8 cellular contexts compared by ENCODE assay signal in genomic region chr9:33466565-33467495, GRCh38. TPM values are rescaled to one million over a fixed set of nuclear protein-coding genes. Genes with fewer than 3 reads are reported as not detected.
DNase-seq lines count a peak whose midpoint lies in the region; ATAC-seq, FAIRE-seq and TF ChIP-seq lines count a peak whose summit lies in the region.

No MANE protein-coding gene starts in this region.

- peaks cover 99% of the 10 kb centered on the region for H3K36me3 ChIP-seq in OCI-LY1 (ENCODE audit: insufficient read depth, low read length)

- peak; percentile 41 for FAIRE-seq in GM12891 (lab: Jason Lieb, UNC)

- no peaks in the 10 kb centered on the region for H3K9me3 Mint-ChIP-seq in activated T-helper 1 cell treated with anti-CD3 and anti-CD28 coated beads, Interleukin-12 subunit alpha, Interleukin-12 subunit beta, Interleukin-2, Interleukin-4 antibody, amounts not matched to agents 30 ng/mL and 10 ng/mL and 1 ng/mL, durations not matched to agents 14 hours and 24 hours and 36 hours

- DNase-seq in A172 (ENCODE audit: low spot score) (peak; percentile 13), GM12891 (ENCODE audit: insufficient read length, low spot score) (peak; percentile 81), foreskin fibroblast (peak in 1 of 2 donors; percentile 69), posterior cingulate gyrus (peak; percentile 38 to 95 (median 66))
- DNase-seq in activated T-helper 1 cell treated with anti-CD3 and anti-CD28 coated beads, Interleukin-12 subunit alpha, Interleukin-12 subunit beta, Interleukin-2, Interleukin-4 antibody, amounts not matched to agents 30 ng/mL and 10 ng/mL and 1 ng/mL, durations not matched to agents 14 hours and 24 hours and 36 hours (ENCODE audit: low spot score), result peak; percentile 59

- no peak overlapping the region for H3K27ac Mint-ChIP-seq in activated T-helper 1 cell treated with anti-CD3 and anti-CD28 coated beads, Interleukin-12 subunit alpha, Interleukin-12 subunit beta, Interleukin-2, Interleukin-4 antibody, amounts not matched to agents 30 ng/mL and 10 ng/mL and 1 ng/mL, durations not matched to agents 14 hours and 24 hours and 36 hours

- H3K36me3 Mint-ChIP-seq in activated T-helper 1 cell treated with anti-CD3 and anti-CD28 coated beads, Interleukin-12 subunit alpha, Interleukin-12 subunit beta, Interleukin-2, Interleukin-4 antibody, amounts not matched to agents 30 ng/mL and 10 ng/mL and 1 ng/mL, durations not matched to agents 14 hours and 24 hours and 36 hours (ENCODE audit: low read depth), result peaks cover 49% of the 10 kb centered on the region

- H3K27me3 ChIP-seq in OCI-LY1 (ENCODE audit: insufficient read depth, low read length), result no peaks in the 10 kb centered on the region

- TF ChIP-seq CTCF in OCI-LY1 (IDR thresholded peaks at IDR 0.05; ENCODE audit: low read length) (peak; percentile 81), foreskin fibroblast (IDR thresholded peaks at IDR 0.05; ENCODE audit: low read depth, low read length) (peak; percentile 95)

- H3K79me2 ChIP-seq in OCI-LY1 (ENCODE audit: insufficient read depth, low read length), result no peaks in the 10 kb centered on the region

- no peaks in the 10 kb centered on the region for H3K9me3 ChIP-seq in OCI-LY1 (ENCODE audit: low read length)

- peaks cover 8% of the 10 kb centered on the region for H3K4me1 Mint-ChIP-seq in activated T-helper 1 cell treated with anti-CD3 and anti-CD28 coated beads, Interleukin-12 subunit alpha, Interleukin-12 subunit beta, Interleukin-2, Interleukin-4 antibody, amounts not matched to agents 30 ng/mL and 10 ng/mL and 1 ng/mL, durations not matched to agents 14 hours and 24 hours and 36 hours (ENCODE audit: low read depth)

- no peak overlapping the region for H3K4me2 ChIP-seq in OCI-LY1 (ENCODE audit: low read length)

- no peak overlapping the region for H2AFZ ChIP-seq in OCI-LY1 (ENCODE audit: low read length)

- no peak overlapping the region for H3K27ac ChIP-seq in OCI-LY1 (ENCODE audit: low read depth, low read length, poor library complexity, severe bottlenecking)

- no peaks in the 10 kb centered on the region for H3K4me1 ChIP-seq in OCI-LY1 (ENCODE audit: insufficient read depth, low read length, severe bottlenecking)

- intact Hi-C loops in activated T-helper 1 cell treated with anti-CD3 and anti-CD28 coated beads, Interleukin-12 subunit alpha, Interleukin-12 subunit beta, Interleukin-2, Interleukin-4 antibody, amounts not matched to agents 30 ng/mL and 10 ng/mL and 1 ng/mL, durations not matched to agents 14 hours and 24 hours and 36 hours (cut with micrococcal nuclease), result loop anchor here (1.0 kb wide), 3 partner anchors 20 to 92 kb away; partner anchors contain the start of gene AQP3
- intact Hi-C loops in posterior cingulate gyrus (cut with DNase I), result loop anchor here (10.0 kb wide), 1 partner anchor 92 kb away; no protein-coding TSS in a partner anchor

- H3K4me3 Mint-ChIP-seq in activated T-helper 1 cell treated with anti-CD3 and anti-CD28 coated beads, Interleukin-12 subunit alpha, Interleukin-12 subunit beta, Interleukin-2, Interleukin-4 antibody, amounts not matched to agents 30 ng/mL and 10 ng/mL and 1 ng/mL, durations not matched to agents 14 hours and 24 hours and 36 hours, result no peak overlapping the region

- H3F3A ChIP-seq in OCI-LY1 (ENCODE audit: insufficient read depth, low read length), result no peaks in the 10 kb centered on the region

- H3K4me3 ChIP-seq in OCI-LY1 (ENCODE audit: low read depth, low read length, poor library complexity, severe bottlenecking) (no peak overlapping the region), foreskin fibroblast (ENCODE audit: low read depth in 1 of 2, low read length in 2 of 2) (no peak overlapping the region)

- H3K27me3 Mint-ChIP-seq in activated T-helper 1 cell treated with anti-CD3 and anti-CD28 coated beads, Interleukin-12 subunit alpha, Interleukin-12 subunit beta, Interleukin-2, Interleukin-4 antibody, amounts not matched to agents 30 ng/mL and 10 ng/mL and 1 ng/mL, durations not matched to agents 14 hours and 24 hours and 36 hours (ENCODE audit: insufficient read depth), result no peaks in the 10 kb centered on the region

- H3K9me2 ChIP-seq in OCI-LY1 (ENCODE audit: low read depth, low read length), result no peaks in the 10 kb centered on the region

- ATAC-seq in HG02884 (IDR thresholded peaks at IDR 0.05; ENCODE audit: unreplicated experiment), result no peak
- no peak for ATAC-seq in HG03280 (IDR thresholded peaks at IDR 0.05; ENCODE audit: unreplicated experiment)

- no peak overlapping the region for H3K9ac ChIP-seq in OCI-LY1 (ENCODE audit: low read length)

- no peaks in the 10 kb centered on the region for H4K20me1 ChIP-seq in OCI-LY1 (ENCODE audit: insufficient read depth, low read length)

- no peak for TF ChIP-seq POLR2A in GM12891 (IDR thresholded peaks at IDR 0.05; ENCODE audit: low read depth, low read length)

TF ChIP-seq in GM12891, 5 proteins besides CTCF, POLR2A, EP300 and RAD21:
- no peak for TF ChIP-seq PAX5 (IDR thresholded peaks at IDR 0.05; ENCODE audit: insufficient read depth, low read length, severe bottlenecking)
- TF ChIP-seq TAF1 (IDR thresholded peaks at IDR 0.05; ENCODE audit: low read depth, low read length), result no peak
- no peak for TF ChIP-seq SPI1 (IDR thresholded peaks at IDR 0.05; ENCODE audit: low read depth, low read length)
- TF ChIP-seq POU2F2 (IDR thresholded peaks at IDR 0.05; ENCODE audit: low read depth, low read length), result no peak
- TF ChIP-seq POLR2AphosphoS5 (IDR thresholded peaks at IDR 0.05; ENCODE audit: low read depth, low read length), result no peak

RNA-seq across cellular contexts. Expression of gene NOL6, which starts 6.9 kb away (rescaled TPM):
- total RNA-seq in A172 (2014; rRNA removed; shearing (Covaris generic)), result 27.0 and 28.1 TPM in 2 replicates
- polyA plus RNA-seq in GM12891 (2012; ENCODE audit: low read depth, missing spikeins), result 17.7 TPM
- 87.3 and 90.1 TPM in 2 replicates for total RNA-seq in activated T-helper 1 cell treated with anti-CD3 and anti-CD28 coated beads, Interleukin-12 subunit alpha, Interleukin-12 subunit beta, Interleukin-2, Interleukin-4 antibody, amounts not matched to agents 30 ng/mL and 10 ng/mL and 1 ng/mL, durations not matched to agents 14 hours and 24 hours and 36 hours

RNA-seq across cellular contexts. Expression of gene AQP3, which starts 19.4 kb away (rescaled TPM):
- total RNA-seq in A172 (2014; rRNA removed; shearing (Covaris generic)), result 0.79 and 2.2 TPM in 2 replicates
- 0.40 TPM for polyA plus RNA-seq in GM12891 (2012; ENCODE audit: low read depth, missing spikeins)
- 3.4 and 6.1 TPM in 2 replicates for total RNA-seq in activated T-helper 1 cell treated with anti-CD3 and anti-CD28 coated beads, Interleukin-12 subunit alpha, Interleukin-12 subunit beta, Interleukin-2, Interleukin-4 antibody, amounts not matched to agents 30 ng/mL and 10 ng/mL and 1 ng/mL, durations not matched to agents 14 hours and 24 hours and 36 hours

RNA-seq across cellular contexts. Expression of gene ANKRD18B, which starts 57.2 kb away (rescaled TPM):
- total RNA-seq in A172 (2014; rRNA removed; shearing (Covaris generic)), result 10.6 and 12.6 TPM in 2 replicates
- polyA plus RNA-seq in GM12891 (2012; ENCODE audit: low read depth, missing spikeins), result not detected
- 1.2 and 3.5 TPM in 2 replicates for total RNA-seq in activated T-helper 1 cell treated with anti-CD3 and anti-CD28 coated beads, Interleukin-12 subunit alpha, Interleukin-12 subunit beta, Interleukin-2, Interleukin-4 antibody, amounts not matched to agents 30 ng/mL and 10 ng/mL and 1 ng/mL, durations not matched to agents 14 hours and 24 hours and 36 hours
